In genomic region chr12:6444704-6445688, GRCh38 we compare ENCODE assay signal across 12 cellular contexts. TPM values are rescaled to one million over a fixed set of nuclear protein-coding genes. Genes with fewer than 3 reads are reported as not detected.
A peak's percentile ranks its signal among the peaks of the same experiment; 100 is the strongest.
DNase-seq lines count a peak whose midpoint lies in the region; ATAC-seq, FAIRE-seq and TF ChIP-seq lines count a peak whose summit lies in the region.
"Had no signal": no experiment of that assay in that cellular context is flagged by ENCODE, and none has a peak within 500 bp of the region (broad histone marks: within the 10 kb centered on the region; RNA-seq: fewer than 3 reads in every experiment).

CD27 (plus strand) TSS chr12:6444955; CDS start chr12:6445096, 141 bp downstream.

- H3K4me1 ChIP-seq in mononuclear cell (ENCODE audit: insufficient read depth, low read length) (peaks cover 41% of the 10 kb centered on the region), ascending aorta (peaks cover 0 to 2% of the 10 kb centered on the region in 2 donors)

- H3K4me3 Mint-ChIP-seq in activated CD4-positive, alpha-beta memory T cell treated with anti-CD3 and anti-CD28 coated beads for 36 hours, result peak within 1 kb of the TSS; percentile 91

- H3K27ac ChIP-seq in 22Rv1, result peak within 1 kb of the TSS; percentile 7; the same call in 1 of the 2 replicates
- no peak within 1 kb of the TSS for H3K27ac ChIP-seq in ascending aorta

- H3K36me3 Mint-ChIP-seq in activated CD4-positive, alpha-beta memory T cell treated with anti-CD3 and anti-CD28 coated beads for 36 hours, result peaks cover 43% of the 10 kb centered on the region

- FAIRE-seq in GM12891 (lab: Jason Lieb, UNC), result no peak

- no peaks in the 10 kb centered on the region for H3K27me3 Mint-ChIP-seq in activated CD4-positive, alpha-beta memory T cell treated with anti-CD3 and anti-CD28 coated beads for 36 hours

- peaks cover 22 to 51% of the 10 kb centered on the region in 2 donors for H3K36me3 ChIP-seq in ascending aorta

- CTCF ChIA-PET in activated CD4-positive, alpha-beta memory T cell treated with anti-CD3 and anti-CD28 coated beads for 36 hours (lab: Charles Lee), result interaction anchor here (1.0 to 5.4 kb wide), 7 partner anchors 9 to 93 kb away, joined by 3 to 45 read pairs (median 12); no protein-coding TSS in a partner anchor

- no peak for TF ChIP-seq CTCF in 22Rv1 (IDR thresholded peaks at IDR 0.05)
- no peak for TF ChIP-seq CTCF in ascending aorta (IDR thresholded peaks at IDR 0.05)

- no peak; the same call in 1 of the 2 replicates for TF ChIP-seq POLR2A in GM12891 (IDR thresholded peaks at IDR 0.05; ENCODE audit: low read depth, low read length)

- H3K4me1 Mint-ChIP-seq in activated CD4-positive, alpha-beta memory T cell treated with anti-CD3 and anti-CD28 coated beads for 36 hours (ENCODE audit: low read depth), result peaks cover 67% of the 10 kb centered on the region

- peak within 1 kb of the TSS; percentile 47 for H3K4me3 ChIP-seq in mononuclear cell (ENCODE audit: low read length)
- no peak within 1 kb of the TSS for H3K4me3 ChIP-seq in ascending aorta

- H3K9me3 ChIP-seq in mononuclear cell (ENCODE audit: low read depth, low read length), result no peaks in the 10 kb centered on the region
- H3K9me3 ChIP-seq in ascending aorta, result no peaks in the 10 kb centered on the region

- intact Hi-C loops in activated CD4-positive, alpha-beta memory T cell treated with anti-CD3 and anti-CD28 coated beads for 36 hours (cut with micrococcal nuclease), result loop anchor here (5.0 kb wide), 1 partner anchor 162 kb away; the partner anchor contains the start of gene CHD4
- intact Hi-C loops in ascending aorta (cut with DNase I), result no loop called here

- peak within 1 kb of the TSS; percentile 98 for H3K27ac Mint-ChIP-seq in activated CD4-positive, alpha-beta memory T cell treated with anti-CD3 and anti-CD28 coated beads for 36 hours

- H3K27me3 ChIP-seq in mononuclear cell (ENCODE audit: insufficient read depth, low read length) (no peaks in the 10 kb centered on the region), ascending aorta (no peaks in the 10 kb centered on the region)

- POLR2A ChIA-PET in activated CD4-positive, alpha-beta memory T cell treated with anti-CD3 and anti-CD28 coated beads for 36 hours (lab: Charles Lee), result interaction anchor here (1.0 to 6.8 kb wide), 7 partner anchors 12 to 90 kb away, joined by 3 to 96 read pairs (median 13); partner anchors contain the start of gene VAMP1

- DNase-seq in GM12891 (ENCODE audit: insufficient read length, low spot score) (no peak), ascending aorta (ENCODE audit: low spot score in 2 of 2) (no peak), NCI-H187 treated with DMSO at 0.1 percent for 48 hours (lab: John Stamatoyannopoulos, UW) (no peak)
- peak; percentile 32 for DNase-seq in activated CD4-positive, alpha-beta memory T cell treated with anti-CD3 and anti-CD28 coated beads for 36 hours
- DNase-seq in stimulated activated CD4-positive, alpha-beta T cell treated with anti-CD3 and anti-CD28 coated beads, Interleukin-2, amount 100 ng/mL, for 48 hours, result no peak
- DNase-seq: RPMI8226; stimulated activated CD4-positive, alpha-beta T cell treated with anti-CD3 and anti-CD28 coated beads, Interleukin-4, amount 100 ng/mL, for 24 hours had no signal

- ATAC-seq in GM18909 (IDR thresholded peaks at IDR 0.05; ENCODE audit: poor library complexity, unreplicated experiment), result no peak

- H3K9me3 Mint-ChIP-seq in activated CD4-positive, alpha-beta memory T cell treated with anti-CD3 and anti-CD28 coated beads for 36 hours, result no peaks in the 10 kb centered on the region

TF ChIP-seq in GM12891, 5 proteins besides CTCF, POLR2A, EP300 and RAD21:
- no peak for TF ChIP-seq POU2F2 (IDR thresholded peaks at IDR 0.05; ENCODE audit: low read depth, low read length)
- TF ChIP-seq POLR2AphosphoS5 (IDR thresholded peaks at IDR 0.05; ENCODE audit: low read depth, low read length), result peak; percentile 50; the same call in 1 of the 2 replicates

RNA-seq across cellular contexts. Expression of gene CD27, which starts in this region (rescaled TPM):
- polyA plus RNA-seq in GM12891 (2012; ENCODE audit: low read depth, missing spikeins), result 112 TPM
- 10 to 100 TPM; 36.5 to 39.3 TPM for total RNA-seq in activated CD4-positive, alpha-beta memory T cell treated with anti-CD3 and anti-CD28 coated beads for 36 hours
- 24.3 TPM for total RNA-seq in mononuclear cell
- total RNA-seq in ascending aorta, result not detected
- total RNA-seq: kidney epithelial cell, osteoblast had no signal

Comparison
In these comparisons a context has a peak if more than half of its experiments do, and no peak if none do; other contexts are left out.
1. RNA of gene CD27 (total RNA-seq): 36.5 to 39.3 TPM in activated CD4-positive, alpha-beta memory T cell treated with anti-CD3 and anti-CD28 coated beads for 36 hours and 24.3 TPM in mononuclear cell (single experiment); not detected in ascending aorta (single experiment); every median in the first group is over 10 times any median in the second.